ENCODE assay signal across 8 cellular contexts in genomic region chr15:82336180-82336647, GRCh38. TPM values are rescaled to one million over a fixed set of nuclear protein-coding genes. Genes with fewer than 3 reads are reported as not detected.
DNase-seq lines count a peak whose midpoint lies in the region; ATAC-seq and TF ChIP-seq lines count a peak whose summit lies in the region.
"Not testable (repeated sequence)": the region's sequence is repeated elsewhere in the genome, so short reads cannot be mapped to it uniquely, and the experiment has no call there.

No MANE protein-coding gene starts in this region.

- not testable (repeated sequence) for TF ChIP-seq RAD21 in IMR-90 (IDR thresholded peaks at IDR 0.05; ENCODE audit: low read length)

- not testable (repeated sequence) for H3K79me1 ChIP-seq in IMR-90 (ENCODE audit: low read depth in 1 of 2, low read length in 2 of 2); mesendoderm (ENCODE audit: low read length)

- H3K18ac ChIP-seq in IMR-90 (ENCODE audit: low read depth, low read length); mesendoderm (ENCODE audit: low read length): not testable (repeated sequence)

- H2BK5ac ChIP-seq in IMR-90 (ENCODE audit: low read depth, low read length, poor library complexity, severe bottlenecking); mesendoderm (ENCODE audit: low read length): not testable (repeated sequence)

- in situ Hi-C loops in IMR-90 (cut with MboI; ENCODE audit: low sequenced_read_pairs) = not testable (repeated sequence)

- not testable (repeated sequence) for H2BK15ac ChIP-seq in IMR-90 (ENCODE audit: low read depth, low read length); mesendoderm (replicated peaks; ENCODE audit: low read depth)

- H3K56ac ChIP-seq in IMR-90 (ENCODE audit: extremely low read depth, insufficient read depth, low read length); mesendoderm (ENCODE audit: low read length): not testable (repeated sequence)

- intact Hi-C loops in IMR-90 (cut with micrococcal nuclease); colonic mucosa (cut with DNase I): not testable (repeated sequence)

- not testable (repeated sequence) for DNase-seq in GM23338 (ENCODE audit: low spot score); activated CD8-positive, alpha-beta T cell treated with anti-CD3 and anti-CD28 coated beads, Interleukin-2, amount 10 ng/mL, durations not matched to agents 7 days and 5 days
- DNase-seq in IMR-90 = peak; percentile 57
- DNase-seq in colonic mucosa = peak; percentile 4
- DNase-seq in right atrium auricular region (ENCODE audit: low spot score) = peak; percentile 40
- peak; percentile 14 for DNase-seq in mesendoderm
- peak in 1 of 2 donors; percentile 54 for DNase-seq in stimulated activated effector memory CD8-positive, alpha-beta T cell treated with anti-CD3 and anti-CD28 coated beads, Interleukin-12 subunit alpha, Interleukin-12 subunit beta, amount 100 ng/mL, for 72 hours (ENCODE audit: low spot score in 2 of 2)

- not testable (repeated sequence) for H3K27ac ChIP-seq in BLaER1; GM23338 (ENCODE audit: low read depth); IMR-90 (ENCODE audit: insufficient read depth, low read length); colonic mucosa; right atrium auricular region; mesendoderm (ENCODE audit: low read depth, low read length)

- not testable (repeated sequence) for H3K23ac ChIP-seq in IMR-90 (ENCODE audit: low read depth, low read length); mesendoderm (ENCODE audit: low read length)

- not testable (repeated sequence) for H3K9ac ChIP-seq in BLaER1; IMR-90 (ENCODE audit: low read depth, low read length); colonic mucosa (ENCODE audit: low read depth in 2 of 2, low read length in 2 of 2); mesendoderm (ENCODE audit: low read length)

- peak; percentile 17 for ATAC-seq in GM23338
- peak; percentile 77 for ATAC-seq in IMR-90 (ENCODE audit: low read depth)
- not testable (repeated sequence) for ATAC-seq in activated CD8-positive, alpha-beta T cell treated with anti-CD3 and anti-CD28 coated beads, Interleukin-2, amount 10 ng/mL, durations not matched to agents 7 days and 5 days
- ATAC-seq in stimulated activated effector memory CD8-positive, alpha-beta T cell treated with anti-CD3 and anti-CD28 coated beads, Interleukin-12 subunit alpha, Interleukin-12 subunit beta, amount 100 ng/mL, for 72 hours = peak; percentile 71

- TF ChIP-seq CTCF in GM23338 (conservative IDR thresholded peaks at IDR 0.05; ENCODE audit: low read depth in 2 of 2); IMR-90 (conservative IDR thresholded peaks at IDR 0.05; ENCODE audit: low read depth, low read length); colonic mucosa (IDR thresholded peaks at IDR 0.05); right atrium auricular region (IDR thresholded peaks at IDR 0.05): not testable (repeated sequence)

- H3K4me1 Mint-ChIP-seq in GM23338; stimulated activated effector memory CD8-positive, alpha-beta T cell treated with anti-CD3 and anti-CD28 coated beads, Interleukin-12 subunit alpha, Interleukin-12 subunit beta, amount 100 ng/mL, for 72 hours: not testable (repeated sequence)
- peaks cover 12% of the 10 kb centered on the region for H3K4me1 Mint-ChIP-seq in activated CD8-positive, alpha-beta T cell treated with anti-CD3 and anti-CD28 coated beads, Interleukin-2, amount 10 ng/mL, durations not matched to agents 7 days and 5 days (ENCODE audit: low read depth)

- H2AK5ac ChIP-seq in IMR-90 (ENCODE audit: low read depth, low read length); mesendoderm (ENCODE audit: low read length): not testable (repeated sequence)

- not testable (repeated sequence) for H4K91ac ChIP-seq in IMR-90 (ENCODE audit: insufficient read depth, low read depth, low read length)

- no CpG with 5 or more reads among the region's 10 CpGs for WGBS in IMR-90 (ENCODE audit: extremely low coverage in 2 of 2, insufficient read length in 1 of 2), 2 experiments
- no CpG with 5 or more reads among the region's 10 CpGs for WGBS in mesendoderm (ENCODE audit: extremely low coverage, insufficient coverage, low lambda C conversion rate)

- not testable (repeated sequence) for H3K9me3 Mint-ChIP-seq in GM23338; activated CD8-positive, alpha-beta T cell treated with anti-CD3 and anti-CD28 coated beads, Interleukin-2, amount 10 ng/mL, durations not matched to agents 7 days and 5 days (ENCODE audit: insufficient read depth); stimulated activated effector memory CD8-positive, alpha-beta T cell treated with anti-CD3 and anti-CD28 coated beads, Interleukin-12 subunit alpha, Interleukin-12 subunit beta, amount 100 ng/mL, for 72 hours

- H2AFZ ChIP-seq in GM23338; IMR-90 (replicated peaks; ENCODE audit: low read length, poor library complexity): not testable (repeated sequence)

- not testable (repeated sequence) for H3K36me3 Mint-ChIP-seq in GM23338 (ENCODE audit: low read depth); activated CD8-positive, alpha-beta T cell treated with anti-CD3 and anti-CD28 coated beads, Interleukin-2, amount 10 ng/mL, durations not matched to agents 7 days and 5 days (ENCODE audit: low read depth); stimulated activated effector memory CD8-positive, alpha-beta T cell treated with anti-CD3 and anti-CD28 coated beads, Interleukin-12 subunit alpha, Interleukin-12 subunit beta, amount 100 ng/mL, for 72 hours

- not testable (repeated sequence) for H3K36me3 ChIP-seq in BLaER1; GM23338 (ENCODE audit: insufficient read depth); IMR-90 (ENCODE audit: control insufficient read depth, insufficient read depth, low read length); colonic mucosa; right atrium auricular region; mesendoderm (ENCODE audit: control insufficient read depth, insufficient read depth, low read length)

- not testable (repeated sequence) for H2BK120ac ChIP-seq in IMR-90 (ENCODE audit: low read depth, low read length); mesendoderm (ENCODE audit: low read depth, low read length)

- not testable (repeated sequence) for H3K27ac Mint-ChIP-seq in GM23338; stimulated activated effector memory CD8-positive, alpha-beta T cell treated with anti-CD3 and anti-CD28 coated beads, Interleukin-12 subunit alpha, Interleukin-12 subunit beta, amount 100 ng/mL, for 72 hours
- H3K27ac Mint-ChIP-seq in activated CD8-positive, alpha-beta T cell treated with anti-CD3 and anti-CD28 coated beads, Interleukin-2, amount 10 ng/mL, durations not matched to agents 7 days and 5 days = peak overlapping the region; percentile 28

- not testable (repeated sequence) for H3K9me2 ChIP-seq in GM23338 (ENCODE audit: insufficient read depth)

- CTCF ChIA-PET in IMR-90 (lab: Yijun Ruan, JAX); activated CD8-positive, alpha-beta T cell treated with anti-CD3 and anti-CD28 coated beads, Interleukin-2, amount 10 ng/mL, durations not matched to agents 7 days and 5 days (lab: Charles Lee): not testable (repeated sequence)

- not testable (repeated sequence) for H3K9me1 ChIP-seq in IMR-90 (ENCODE audit: insufficient read depth, low read length)

- dilution Hi-C loops in IMR-90 (cut with HindIII; ENCODE audit: low sequenced_read_pairs, unreplicated experiment) = not testable (repeated sequence)

- POLR2A ChIA-PET in IMR-90 (lab: Charles Lee; ENCODE audit: unreplicated experiment); activated CD8-positive, alpha-beta T cell treated with anti-CD3 and anti-CD28 coated beads, Interleukin-2, amount 10 ng/mL, durations not matched to agents 7 days and 5 days (lab: Charles Lee): not testable (repeated sequence)

- not testable (repeated sequence) for H3K27me3 ChIP-seq in BLaER1; GM23338 (ENCODE audit: insufficient read depth); IMR-90 (ENCODE audit: control insufficient read depth, insufficient read depth, low read length); colonic mucosa; right atrium auricular region; mesendoderm (ENCODE audit: insufficient read depth, low read length, poor library complexity)

- not testable (repeated sequence) for H2AK9ac ChIP-seq in IMR-90 (replicated peaks; ENCODE audit: low read depth, low read length, poor library complexity)

- peak overlapping the region; percentile 33 to 64; a peak in 1 of 4 replicates for H4K8ac ChIP-seq in IMR-90 (ENCODE audit: low read depth in 2 of 2, low read length in 2 of 2)
- not testable (repeated sequence) for H4K8ac ChIP-seq in mesendoderm (ENCODE audit: low read depth, low read length)

- H4K20me1 ChIP-seq in BLaER1; GM23338 (replicated peaks; ENCODE audit: insufficient read depth); IMR-90 (ENCODE audit: insufficient read depth, low read length): not testable (repeated sequence)

- not testable (repeated sequence) for H3K4me3 ChIP-seq in BLaER1; GM23338; IMR-90 (ENCODE audit: insufficient read depth, low read depth, low read length); colonic mucosa; right atrium auricular region; mesendoderm (ENCODE audit: low read length)

- H3K4me2 ChIP-seq in BLaER1 = peak overlapping the region; percentile 26; the same call in 1 of the 2 replicates
- H3K4me2 ChIP-seq in GM23338; IMR-90 (ENCODE audit: low read depth, low read length); mesendoderm (ENCODE audit: low read length): not testable (repeated sequence)

- not testable (repeated sequence) for H3K27me3 Mint-ChIP-seq in GM23338 (ENCODE audit: insufficient read depth, low read depth, poor library complexity); activated CD8-positive, alpha-beta T cell treated with anti-CD3 and anti-CD28 coated beads, Interleukin-2, amount 10 ng/mL, durations not matched to agents 7 days and 5 days (ENCODE audit: low read depth)

- H4K5ac ChIP-seq in IMR-90 (ENCODE audit: low read depth, low read length); mesendoderm (ENCODE audit: low read length): not testable (repeated sequence)

- H3F3A ChIP-seq in GM23338 (replicated peaks; ENCODE audit: low read depth) = not testable (repeated sequence)

- not testable (repeated sequence) for BruUV-seq in IMR-90 (replicated peaks; lab: Mats Ljungman, UMichigan)

- not testable (repeated sequence) for TF ChIP-seq POLR2A in IMR-90 (IDR thresholded peaks at IDR 0.05; ENCODE audit: low read depth, low read length)

- not testable (repeated sequence) for H3K14ac ChIP-seq in IMR-90 (replicated peaks; ENCODE audit: low read depth, low read length)

- not testable (repeated sequence) for H3K79me2 ChIP-seq in GM23338 (replicated peaks; ENCODE audit: insufficient read depth); mesendoderm (ENCODE audit: control insufficient read depth, insufficient read depth, low read length)

- peak overlapping the region; percentile 56 for H3K4ac ChIP-seq in IMR-90 (ENCODE audit: low read depth, low read length)
- not testable (repeated sequence) for H3K4ac ChIP-seq in mesendoderm (ENCODE audit: low read depth, low read length)

- not testable (repeated sequence) for H3K9me3 ChIP-seq in BLaER1; IMR-90 (ENCODE audit: control insufficient read depth, insufficient read depth, low read length); colonic mucosa; right atrium auricular region

- not testable (repeated sequence) for H3K4me3 Mint-ChIP-seq in GM23338; activated CD8-positive, alpha-beta T cell treated with anti-CD3 and anti-CD28 coated beads, Interleukin-2, amount 10 ng/mL, durations not matched to agents 7 days and 5 days; stimulated activated effector memory CD8-positive, alpha-beta T cell treated with anti-CD3 and anti-CD28 coated beads, Interleukin-12 subunit alpha, Interleukin-12 subunit beta, amount 100 ng/mL, for 72 hours

- not testable (repeated sequence) for H2BK20ac ChIP-seq in IMR-90 (ENCODE audit: low read depth, low read length)

- peaks cover 47% of the 10 kb centered on the region for H3K4me1 ChIP-seq in BLaER1
- H3K4me1 ChIP-seq in GM23338 (ENCODE audit: insufficient read depth); IMR-90 (ENCODE audit: control insufficient read depth, insufficient read depth, low read length); colonic mucosa; right atrium auricular region; mesendoderm (ENCODE audit: control insufficient read depth, low read depth, low read length): not testable (repeated sequence)

RNA-seq across cellular contexts. Expression of gene GOLGA6L10, which starts 13.1 kb away (rescaled TPM):
- 0.07 TPM in 1 of 2 replicates, not detected in the other for total RNA-seq in GM23338 (2014; rRNA removed; shearing (Covaris generic))
- polyA plus RNA-seq in GM23338 (2016; fragmentation: Nextera tagmentation; extraction: Ambion mirVana) (0.23 TPM in 1 of 2 replicates, not detected in the other), IMR-90 (2012; rRNA removed) (0.62 and 0.79 TPM in 2 replicates)
- total RNA-seq in IMR-90 (2012; rRNA removed) (under 0.01 and 0.28 TPM in 2 replicates), colonic mucosa (1 to 10 TPM; 1.4 to 1.8 TPM), right atrium auricular region (under 1 TPM; 0.33 to 0.35 TPM)
- 0.06 and 0.11 TPM in 2 replicates for polyA plus RNA-seq in IMR-90 (2012; cell fraction: cytosol; rRNA removed)
- polyA plus RNA-seq in IMR-90 (2012; cell fraction: nucleus; rRNA removed; ENCODE audit: low replicate concordance) = 4.7 and 8.7 TPM in 2 replicates
- under 1 TPM; 0.83 to 0.84 TPM for total RNA-seq in activated CD8-positive, alpha-beta T cell treated with anti-CD3 and anti-CD28 coated beads, Interleukin-2, amount 10 ng/mL, durations not matched to agents 7 days and 5 days
- 0.73 TPM for polyA plus RNA-seq in mesendoderm (2013, experiment 1 of 2)
- polyA plus RNA-seq in mesendoderm (2013, experiment 2 of 2) = 0.63 TPM
